ENCODE assay signal across 16 cellular contexts in the genomic region with DNA sequence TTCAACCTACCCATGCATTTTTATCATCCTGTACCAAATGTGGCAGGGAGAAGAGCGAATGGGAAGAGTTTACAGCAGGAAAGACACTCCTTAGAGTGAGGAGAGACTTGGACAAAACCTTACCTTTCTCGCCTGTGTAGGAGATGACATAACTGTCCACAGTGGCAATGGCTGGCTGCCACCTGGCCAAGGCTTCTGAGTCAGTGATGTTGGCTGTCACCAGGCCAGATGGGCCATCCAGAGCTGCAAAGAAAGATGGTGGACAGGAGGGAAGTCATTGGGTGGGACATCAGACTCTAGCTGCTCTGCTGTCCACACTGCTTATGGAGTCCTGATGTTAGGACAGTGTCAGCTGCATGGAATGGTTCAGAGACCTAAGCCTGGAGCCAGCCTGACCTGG.
"Had no signal": no experiment of that assay in that cellular context is flagged by ENCODE, and none has a peak within 500 bp of the region (broad histone marks: within the 10 kb centered on the region; RNA-seq: fewer than 3 reads in every experiment).

No MANE protein-coding gene starts in this region.

- H3K36me3 ChIP-seq: lower lobe of right lung, prostate gland, vagina had no signal

- H3K4me1 ChIP-seq: prostate gland, testis had no signal

- H3K27me3 ChIP-seq: testis, vagina had no signal

- DNase-seq: activated gamma-delta T cell; activated naive CD8-positive, alpha-beta T cell treated with anti-CD3 and anti-CD28 coated beads, Interleukin-2, amount 10 ng/mL, durations not matched to agents 7 days and 5 days; activated T-cell treated with anti-CD3 and anti-CD28 coated beads, Interleukin-2, amount 50 U/mL, for 1 hour; central memory CD4-positive, alpha-beta T cell; effector CD8-positive, alpha-beta T cell; glutamatergic neuron; lower lobe of right lung; natural killer cell; nucleus accumbens; stimulated activated CD4-positive, alpha-beta T cell treated with anti-CD3 and anti-CD28 coated beads, Interleukin-12 subunit alpha, Interleukin-12 subunit beta, amount 100 ng/mL, for 4 hours; stimulated activated naive CD4-positive, alpha-beta T cell treated with Interleukin-2 at 50 U/mL for 16 hours; testis had no signal

- H3K27ac ChIP-seq: lower lobe of right lung, prostate gland, testis, vagina had no signal

- ATAC-seq: lower lobe of right lung, natural killer cell, sciatic nerve had no signal

- H3K4me3 ChIP-seq: coronary artery, lower lobe of right lung, prostate gland, testis, vagina had no signal

- H3K9me3 ChIP-seq: lower lobe of right lung, prostate gland, testis, vagina had no signal
